In the genomic region with DNA sequence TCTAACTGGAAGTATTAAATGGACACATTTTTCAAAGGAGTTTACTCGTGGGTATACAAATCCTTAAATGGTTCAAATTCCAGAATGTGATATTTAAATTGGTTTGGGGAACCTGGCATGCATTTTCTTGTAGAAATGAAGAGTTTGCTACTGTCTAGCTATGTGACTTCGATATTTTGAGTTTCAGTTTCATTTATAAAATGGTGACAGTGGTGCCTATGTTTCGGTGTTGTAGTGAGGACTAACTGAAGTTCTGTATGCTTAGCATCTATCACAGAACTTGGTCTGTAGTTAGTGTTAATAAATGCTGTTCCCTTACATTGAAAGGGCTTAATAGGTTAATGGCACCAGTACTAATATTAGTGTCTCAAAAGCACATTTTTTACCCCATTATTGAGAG, we compare ENCODE assay signal across 31 cellular contexts. TPM values are rescaled to one million over a fixed set of nuclear protein-coding genes. Genes with fewer than 3 reads are reported as not detected.
"Had no signal": no experiment of that assay in that cellular context is flagged by ENCODE, and none has a peak within 500 bp of the region (broad histone marks: within the 10 kb centered on the region; RNA-seq: fewer than 3 reads in every experiment).

No MANE protein-coding gene starts in this region.

- H3K27me3 ChIP-seq: sigmoid colon, testis, upper lobe of right lung, vagina had no signal

- H3K4me1 ChIP-seq: heart left ventricle, right atrium auricular region, sigmoid colon, testis, tibial nerve, upper lobe of right lung, vagina had no signal

- H3K27ac ChIP-seq: dorsolateral prefrontal cortex, heart left ventricle, right atrium auricular region, sigmoid colon, skin epidermis, testis, tibial nerve, upper lobe of right lung, vagina had no signal

- H3K9me3 ChIP-seq: heart left ventricle, right atrium auricular region, sigmoid colon, testis, tibial nerve, upper lobe of right lung, vagina had no signal

- H3K4me3 Mint-ChIP-seq: mesothelial cell of epicardium; natural killer cell; neural crest cell; stimulated activated naive B cell treated with anti-CD40 and anti-IgM and Interleukin-4, amounts not matched to agents 10 μg/mL and 1 μg/mL and 100 μg/mL, for 72 hours; stimulated activated naive CD8-positive, alpha-beta T cell treated with anti-CD3 and anti-CD28 coated beads, Interleukin-15, amount 100 ng/mL, for 72 hours had no signal

- H3K4me3 ChIP-seq: dorsolateral prefrontal cortex, heart left ventricle, right atrium auricular region, sigmoid colon, skin epidermis, testis, tibial nerve, upper lobe of right lung, vagina had no signal

- H3K36me3 ChIP-seq: heart left ventricle, right atrium auricular region, sigmoid colon, tibial nerve, upper lobe of right lung, vagina had no signal

- DNase-seq: dorsolateral prefrontal cortex; effector memory CD4-positive, alpha-beta T cell; heart left ventricle; hypothalamus; islet precursor cell; natural killer cell; posterior cingulate gyrus; sigmoid colon; stimulated activated CD4-positive, alpha-beta T cell treated with anti-CD3 and anti-CD28 coated beads, Interleukin-2, amount 100 ng/mL, for 24 hours; stimulated activated CD4-positive, alpha-beta T cell treated with anti-CD3 and anti-CD28 coated beads, Interleukin-4, amount 100 ng/mL, for 4 hours; stimulated activated naive B cell treated with anti-CD40 and anti-IgM and Interleukin-4, amounts not matched to agents 10 μg/mL and 1 μg/mL and 100 μg/mL, for 72 hours; stimulated activated naive CD8-positive, alpha-beta T cell treated with anti-CD3 and anti-CD28 coated beads, Interleukin-15, amount 100 ng/mL, for 72 hours; testis; upper lobe of right lung had no signal

- H3K4me1 Mint-ChIP-seq: mesothelial cell of epicardium; natural killer cell; stimulated activated naive B cell treated with anti-CD40 and anti-IgM and Interleukin-4, amounts not matched to agents 10 μg/mL and 1 μg/mL and 100 μg/mL, for 72 hours; stimulated activated naive CD8-positive, alpha-beta T cell treated with anti-CD3 and anti-CD28 coated beads, Interleukin-15, amount 100 ng/mL, for 72 hours had no signal

- H3K36me3 Mint-ChIP-seq: mesothelial cell of epicardium; natural killer cell; stimulated activated naive B cell treated with anti-CD40 and anti-IgM and Interleukin-4, amounts not matched to agents 10 μg/mL and 1 μg/mL and 100 μg/mL, for 72 hours had no signal

- ATAC-seq: esophagus mucosa; heart left ventricle; left lobe of liver; natural killer cell; stimulated activated naive B cell treated with anti-CD40 and anti-IgM and Interleukin-4, amounts not matched to agents 10 μg/mL and 1 μg/mL and 100 μg/mL, for 72 hours; stimulated activated naive CD8-positive, alpha-beta T cell treated with anti-CD3 and anti-CD28 coated beads, Interleukin-15, amount 100 ng/mL, for 72 hours; upper lobe of right lung had no signal

- H3K9me3 Mint-ChIP-seq: mesothelial cell of epicardium; natural killer cell; neural crest cell; stimulated activated naive B cell treated with anti-CD40 and anti-IgM and Interleukin-4, amounts not matched to agents 10 μg/mL and 1 μg/mL and 100 μg/mL, for 72 hours; stimulated activated naive CD8-positive, alpha-beta T cell treated with anti-CD3 and anti-CD28 coated beads, Interleukin-15, amount 100 ng/mL, for 72 hours had no signal

- H3K27ac Mint-ChIP-seq: mesothelial cell of epicardium; natural killer cell; stimulated activated naive B cell treated with anti-CD40 and anti-IgM and Interleukin-4, amounts not matched to agents 10 μg/mL and 1 μg/mL and 100 μg/mL, for 72 hours; stimulated activated naive CD8-positive, alpha-beta T cell treated with anti-CD3 and anti-CD28 coated beads, Interleukin-15, amount 100 ng/mL, for 72 hours had no signal

RNA-seq across cellular contexts. Expression of a gene that starts 29.4 kb away (rescaled TPM):
- total RNA-seq: esophagus mucosa, glomerular endothelial cell, heart left ventricle, lower leg skin, myocyte, natural killer cell, neural crest cell, osteocyte, pulmonary artery endothelial cell, subcutaneous adipose tissue, tibial nerve, upper lobe of right lung, vagina had no signal
- polyA plus RNA-seq: fibroblast of lung, heart left ventricle, sigmoid colon had no signal

RNA-seq across cellular contexts. Expression of a gene that starts 29.6 kb away (rescaled TPM):
- total RNA-seq: esophagus mucosa, fibroblast of lung, frontal cortex, glomerular endothelial cell, heart left ventricle, lower leg skin, mesothelial cell of epicardium, mucosa of gallbladder, myocyte, natural killer cell, neural crest cell, osteocyte, pulmonary artery endothelial cell, right atrium auricular region, sigmoid colon, subcutaneous adipose tissue, tibial nerve, upper lobe of right lung, vagina had no signal
- polyA plus RNA-seq: fibroblast of lung, heart left ventricle, sigmoid colon had no signal
